8 cellular contexts compared by ENCODE assay signal in genomic region chr10:73910764-73911552, GRCh38. TPM values are rescaled to one million over a fixed set of nuclear protein-coding genes. Genes with fewer than 3 reads are reported as not detected.
DNase-seq lines count a peak whose midpoint lies in the region; TF ChIP-seq lines count a peak whose summit lies in the region.

Gene PLAU (plus strand): TSS chr10:73911132. CDS start chr10:73911556, 424 bp downstream.

- H3K9me3 ChIP-seq in vagina: no peaks in the 10 kb centered on the region

- intact Hi-C loops in vagina (cut with DNase I): no loop called here

- no peaks in the 10 kb centered on the region for H3K27me3 ChIP-seq in vagina

- no peak for TF ChIP-seq CTCF in nephron (IDR thresholded peaks at IDR 0.05; ENCODE audit: unreplicated experiment in 3 of 3)
- no peak for TF ChIP-seq CTCF in vagina (IDR thresholded peaks at IDR 0.05)

- H3K4me1 ChIP-seq in vagina: peaks cover 67% of the 10 kb centered on the region

- peak within 1 kb of the TSS; percentile 67 for H3K27ac ChIP-seq in vagina

- peak within 1 kb of the TSS; percentile 50 to 67 for H3K4me3 ChIP-seq in vagina

- H3K36me3 Mint-ChIP-seq in nephron (ENCODE audit: low read depth): no peaks in the 10 kb centered on the region

- TF ChIP-seq POLR2A in vagina (IDR thresholded peaks at IDR 0.05): peak in 1 of 2 donors; percentile 19

- H3K4me1 Mint-ChIP-seq in nephron: peaks cover 55% of the 10 kb centered on the region

- H3K27ac Mint-ChIP-seq in nephron: peak within 1 kb of the TSS in 2 of 3 experiments; percentile 48 to 66

- DNase-seq in NCI-H82 (lab: John Stamatoyannopoulos, UW) (peak; percentile 32), NCI-H82 treated with DMSO at 0.1 percent for 48 hours (lab: John Stamatoyannopoulos, UW; ENCODE audit: unreplicated experiment) (no peak), NCI-H146 (lab: John Stamatoyannopoulos, UW) (peak; percentile 59), fibroblast of peridontal ligament (ENCODE audit: extremely low read depth) (peak; percentile 31), vagina (ENCODE audit: extremely low spot score in 2 of 2) (no peak), globus pallidus (ENCODE audit: low spot score) (no peak)
- DNase-seq in activated CD8-positive, alpha-beta memory T cell treated with anti-CD3 and anti-CD28 coated beads, Interleukin-2, amount 50 U/mL, for 48 hours: peak; percentile 72

- no peaks in the 10 kb centered on the region for H3K36me3 ChIP-seq in vagina

- no peaks in the 10 kb centered on the region for H3K9me3 Mint-ChIP-seq in nephron

- H3K27me3 Mint-ChIP-seq in nephron (ENCODE audit: low read depth): peaks cover 57% of the 10 kb centered on the region

- H3K4me3 Mint-ChIP-seq in nephron: peak within 1 kb of the TSS; percentile 91 to 98 (median 95)

RNA-seq across cellular contexts. Expression of gene PLAU, which starts in this region (rescaled TPM):
- 18.2 TPM for total RNA-seq in vagina

Comparison
In these comparisons a context has a peak if more than half of its experiments do, and no peak if none do; other contexts are left out.
1. DNase-seq: peak in NCI-H82 (single experiment), NCI-H146 (single experiment), activated CD8-positive, alpha-beta memory T cell treated with anti-CD3 and anti-CD28 coated beads, Interleukin-2, amount 50 U/mL, for 48 hours (single experiment) and fibroblast of peridontal ligament (single experiment); none in NCI-H82 treated with DMSO at 0.1 percent for 48 hours (single experiment), vagina (0 of 2) and globus pallidus (single experiment).